In the genomic region with DNA sequence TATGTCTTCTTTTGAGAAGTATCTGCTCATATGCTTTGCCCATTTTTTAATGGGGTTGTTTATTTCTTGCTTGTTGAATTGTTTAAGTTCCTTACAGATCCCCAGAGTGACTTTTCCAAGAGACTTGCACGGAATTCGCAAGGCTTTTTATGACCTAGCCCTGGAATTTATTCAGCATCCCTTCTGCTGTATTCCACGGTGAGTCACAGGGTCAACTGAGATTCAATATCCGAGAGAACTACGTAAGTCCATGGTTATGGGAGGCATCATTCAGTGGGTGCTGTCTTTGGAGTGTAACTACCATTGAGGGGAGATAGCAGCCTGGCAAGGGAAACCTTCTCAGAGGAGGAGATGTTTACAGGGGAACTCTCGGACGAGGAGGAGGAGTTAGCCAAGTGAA, we compare ENCODE assay signal across 14 cellular contexts. TPM values are rescaled to one million over a fixed set of nuclear protein-coding genes. Genes with fewer than 3 reads are reported as not detected.
DNase-seq lines count a peak whose midpoint lies in the region; ATAC-seq, FAIRE-seq and TF ChIP-seq lines count a peak whose summit lies in the region.
"Had no signal": no experiment of that assay in that cellular context is flagged by ENCODE, and none has a peak within 500 bp of the region (broad histone marks: within the 10 kb centered on the region; RNA-seq: fewer than 3 reads in every experiment).

No MANE protein-coding gene starts in this region.

- no peak for TF ChIP-seq POLR2A in endothelial cell of umbilical vein (IDR thresholded peaks at IDR 0.05; ENCODE audit: low read depth, low read length)

- no peaks in the 10 kb centered on the region for H3K9me2 ChIP-seq in PC-9 (ENCODE audit: insufficient read depth)

- H3K27me3 ChIP-seq in PC-9 (ENCODE audit: insufficient read depth, low read depth) (no peaks in the 10 kb centered on the region), endothelial cell of umbilical vein (ENCODE audit: control insufficient read depth in 2 of 2, insufficient read depth in 2 of 2, low read length in 2 of 2) (no peaks in the 10 kb centered on the region), osteoblast (ENCODE audit: insufficient read depth, low read length) (no peaks in the 10 kb centered on the region)
- H3K27me3 ChIP-seq: esophagus muscularis mucosa had no signal

- peak; percentile 95 for FAIRE-seq in endothelial cell of umbilical vein (lab: Jason Lieb, UNC)

- DNase-seq in Daoy (ENCODE audit: low read depth) (peak; percentile 80), PC-9 (peak in 1 of 2 experiments; percentile 83), endothelial cell of umbilical vein (ENCODE audit: low read depth, low spot score) (peak; percentile 84), osteoblast (ENCODE audit: insufficient read length, low spot score, missing footprints) (peak; percentile 85), D341Med (ENCODE audit: low spot score) (no peak), germinal center (ENCODE audit: low spot score) (no peak)
- DNase-seq: activated CD4-positive, alpha-beta memory T cell treated with anti-CD3 and anti-CD28 coated beads for 36 hours; amygdala; DMS79; NCI-H774 had no signal

- TF ChIP-seq CTCF in PC-9 (conservative IDR thresholded peaks at IDR 0.05) = no peak
- TF ChIP-seq CTCF in endothelial cell of umbilical vein (IDR thresholded peaks at IDR 0.05; ENCODE audit: extremely low read depth in 1 of 2, insufficient read depth in 1 of 2, low read depth in 1 of 2, low read length in 2 of 2) = no peak
- no peak for TF ChIP-seq CTCF in osteoblast (IDR thresholded peaks at IDR 0.05; ENCODE audit: extremely low read depth, low read depth, low read length)

- intact Hi-C loops in PC-9 (cut with micrococcal nuclease; ENCODE audit: unreplicated experiment) = loop anchor here (5.0 kb wide), 1 partner anchor 302 kb away; no protein-coding TSS in a partner anchor
- intact Hi-C loops in endothelial cell of umbilical vein (cut with micrococcal nuclease) = no loop called here

- H3K4me3 ChIP-seq in PC-9 = no peak overlapping the region
- H3K4me3 ChIP-seq in endothelial cell of umbilical vein (replicated peaks in 1 of 3; ENCODE audit: insufficient read depth in 1 of 3, low read depth in 1 of 3, low read length in 3 of 3) = no peak overlapping the region
- H3K4me3 ChIP-seq in osteoblast (ENCODE audit: insufficient read depth, low read length) = no peak overlapping the region
- H3K4me3 ChIP-seq: esophagus muscularis mucosa, lung had no signal

- H3K9ac ChIP-seq in endothelial cell of umbilical vein (replicated peaks; ENCODE audit: extremely low read depth, insufficient read depth, low read length) = peak overlapping the region; percentile 61

- H4K20me1 ChIP-seq in PC-9 (ENCODE audit: insufficient read depth) (no peaks in the 10 kb centered on the region), endothelial cell of umbilical vein (replicated peaks; ENCODE audit: control insufficient read depth, extremely low read depth, insufficient read depth, low read length) (no peaks in the 10 kb centered on the region), osteoblast (ENCODE audit: insufficient read depth, low read length) (no peaks in the 10 kb centered on the region)

- H3K9me1 ChIP-seq in endothelial cell of umbilical vein (replicated peaks; ENCODE audit: control insufficient read depth, extremely low read depth, insufficient read depth, low read length) = no peaks in the 10 kb centered on the region

- H2AFZ ChIP-seq in PC-9 (no peak overlapping the region), endothelial cell of umbilical vein (ENCODE audit: low read depth, low read length) (peak overlapping the region; percentile 46), osteoblast (ENCODE audit: low read length) (no peak overlapping the region)

- H3K4me2 ChIP-seq in PC-9 (no peak overlapping the region; the same call in 1 of the 2 replicates), endothelial cell of umbilical vein (ENCODE audit: insufficient read depth, low read length) (peak overlapping the region; percentile 34), osteoblast (ENCODE audit: insufficient read depth, low read length) (peak overlapping the region; percentile 26)

- POLR2A ChIA-PET in PC-9 (lab: Charles Lee; ENCODE audit: unreplicated experiment) (no interaction called here), endothelial cell of umbilical vein (lab: Charles Lee) (interaction anchor here (4.1 kb wide), 1 partner anchor 21 kb away, joined by 15 read pairs; the partner anchor contains the start of gene GPRC5A)

- H3F3A ChIP-seq in PC-9 (ENCODE audit: insufficient read depth, low read depth) = peaks cover 53% of the 10 kb centered on the region

- peak overlapping the region; percentile 97 for H3K27ac ChIP-seq in PC-9
- peak overlapping the region; percentile 96 for H3K27ac ChIP-seq in endothelial cell of umbilical vein (ENCODE audit: insufficient read depth, low read depth, low read length)
- H3K27ac ChIP-seq in osteoblast (ENCODE audit: low read depth, low read length) = peak overlapping the region; percentile 87
- H3K27ac ChIP-seq: esophagus muscularis mucosa had no signal

- CTCF ChIA-PET in PC-9 (lab: Charles Lee) = no interaction called here
- CTCF ChIA-PET in endothelial cell of umbilical vein (lab: Charles Lee) = interaction anchor here (3.8 kb wide), 1 partner anchor 21 kb away, joined by 25 read pairs; the partner anchor contains the start of gene GPRC5A

- peaks cover 10% of the 10 kb centered on the region; the same call in 1 of the 2 replicates for H3K9me3 ChIP-seq in PC-9 (ENCODE audit: insufficient read depth, low read depth)
- H3K9me3 ChIP-seq in endothelial cell of umbilical vein (replicated peaks; ENCODE audit: control insufficient read depth, insufficient read depth, low read length) = no peaks in the 10 kb centered on the region
- H3K9me3 ChIP-seq in osteoblast (ENCODE audit: low read depth, low read length) = no peaks in the 10 kb centered on the region
- H3K9me3 ChIP-seq: esophagus muscularis mucosa had no signal

- dilution Hi-C loops in endothelial cell of umbilical vein (cut with MboI; ENCODE audit: extremely low pct_ligation_motif_present, low sequenced_read_pairs) = no loop called here

- no TSS peak for BruUV-seq in PC-9 (replicated peaks; lab: Mats Ljungman, UMichigan)
- no TSS peak for BruUV-seq in endothelial cell of umbilical vein (replicated peaks; lab: Mats Ljungman, UMichigan)

- no peaks in the 10 kb centered on the region; the same call in 1 of the 2 replicates for H3K79me2 ChIP-seq in PC-9 (ENCODE audit: low read depth)
- no peaks in the 10 kb centered on the region for H3K79me2 ChIP-seq in endothelial cell of umbilical vein (ENCODE audit: control insufficient read depth, insufficient read depth, low read length)
- no peaks in the 10 kb centered on the region for H3K79me2 ChIP-seq in osteoblast (ENCODE audit: insufficient read depth, low read length)

- H3K4me1 ChIP-seq in PC-9 (replicated peaks; ENCODE audit: insufficient read depth) (peaks cover 53% of the 10 kb centered on the region), endothelial cell of umbilical vein (ENCODE audit: control insufficient read depth, extremely low read depth, insufficient read depth, low read length) (peaks cover 41% of the 10 kb centered on the region), osteoblast (ENCODE audit: insufficient read depth, low read length) (peaks cover 40% of the 10 kb centered on the region)
- H3K4me1 ChIP-seq: esophagus muscularis mucosa had no signal

- ATAC-seq in GM18520 (IDR thresholded peaks at IDR 0.05; ENCODE audit: unreplicated experiment) (no peak), HG03175 (IDR thresholded peaks at IDR 0.05; ENCODE audit: unreplicated experiment) (no peak)

- H3K36me3 ChIP-seq in PC-9 (ENCODE audit: low read depth) (peaks cover 29% of the 10 kb centered on the region), endothelial cell of umbilical vein (ENCODE audit: control insufficient read depth in 2 of 2, extremely low read depth in 1 of 2, insufficient read depth in 2 of 2, low read length in 2 of 2) (no peaks in the 10 kb centered on the region), osteoblast (ENCODE audit: insufficient read depth, low read length) (peaks cover 3% of the 10 kb centered on the region)
- H3K36me3 ChIP-seq: esophagus muscularis mucosa had no signal

TF ChIP-seq in endothelial cell of umbilical vein, 7 proteins besides CTCF, POLR2A, EP300 and RAD21 (continues in another document):
- TF ChIP-seq JUN (IDR thresholded peaks at IDR 0.05; ENCODE audit: borderline replicate concordance, insufficient read depth, insufficient read length, low read depth) (peak; percentile 85), MYC (IDR thresholded peaks at IDR 0.05; ENCODE audit: low read depth, low read length) (no peak), POLR2AphosphoS5 (IDR thresholded peaks at IDR 0.05; ENCODE audit: insufficient read depth, low read depth, low read length) (peak; percentile 73), EZH2 (IDR thresholded peaks at IDR 0.05; ENCODE audit: borderline replicate concordance, low read depth, low read length, severe bottlenecking) (no peak), GATA2 (IDR thresholded peaks at IDR 0.05; ENCODE audit: insufficient read depth, insufficient read length, low read depth, low read length) (peak; percentile 17)

RNA-seq across cellular contexts. Expression of gene GPRC5A, which starts 20.9 kb away (rescaled TPM):
- total RNA-seq in Daoy (2014; rRNA removed; shearing (Covaris generic)) = 7.0 and 10.5 TPM in 2 replicates
- 468 and 642 TPM in 2 replicates for total RNA-seq in PC-9 (2021)
- 17.6 and 22.7 TPM in 2 replicates for total RNA-seq in endothelial cell of umbilical vein
- polyA plus RNA-seq in endothelial cell of umbilical vein = 82.9 and 86.4 TPM in 2 replicates
- 51.2 and 52.4 TPM in 2 replicates for polyA plus RNA-seq in endothelial cell of umbilical vein (2011; cell fraction: cytosol; rRNA removed)
- 49.8 and 59.1 TPM in 2 replicates for polyA plus RNA-seq in endothelial cell of umbilical vein (2011; cell fraction: nucleus; rRNA removed)
- 59.9 and 61.4 TPM in 2 replicates for polyA plus RNA-seq in endothelial cell of umbilical vein (2012)
- 231 and 240 TPM in 2 replicates for polyA minus RNA-seq in endothelial cell of umbilical vein
- 189 TPM for polyA minus RNA-seq in endothelial cell of umbilical vein (2011; cell fraction: cytosol; rRNA and poly(A)+ RNA removed)
- 53.6 and 78.0 TPM in 2 replicates for polyA minus RNA-seq in endothelial cell of umbilical vein (2011; cell fraction: nucleus; rRNA and poly(A)+ RNA removed)
- 2.7 and 4.7 TPM in 2 replicates for total RNA-seq in osteoblast

RNA-seq across cellular contexts. Expression of gene DDX47, which starts 57.3 kb away (rescaled TPM):
- total RNA-seq in Daoy (2014; rRNA removed; shearing (Covaris generic)) = 229 and 269 TPM in 2 replicates
- total RNA-seq in PC-9 (2021) (192 and 196 TPM in 2 replicates), endothelial cell of umbilical vein (74.6 and 75.2 TPM in 2 replicates), osteoblast (60.8 and 63.6 TPM in 2 replicates)
- polyA plus RNA-seq in endothelial cell of umbilical vein = 52.5 and 73.4 TPM in 2 replicates
- polyA plus RNA-seq in endothelial cell of umbilical vein (2011; cell fraction: cytosol; rRNA removed) = 71.1 and 74.7 TPM in 2 replicates
- 190 and 261 TPM in 2 replicates for polyA plus RNA-seq in endothelial cell of umbilical vein (2011; cell fraction: nucleus; rRNA removed)
- 71.0 and 96.4 TPM in 2 replicates for polyA plus RNA-seq in endothelial cell of umbilical vein (2012)
- 51.8 and 75.8 TPM in 2 replicates for polyA minus RNA-seq in endothelial cell of umbilical vein
- 33.4 TPM for polyA minus RNA-seq in endothelial cell of umbilical vein (2011; cell fraction: cytosol; rRNA and poly(A)+ RNA removed)
- 80.8 and 105 TPM in 2 replicates for polyA minus RNA-seq in endothelial cell of umbilical vein (2011; cell fraction: nucleus; rRNA and poly(A)+ RNA removed)

Comparison
In these comparisons a context has a peak if more than half of its experiments do, and no peak if none do; other contexts are left out.
1. DNase-seq: peak in Daoy (single experiment), endothelial cell of umbilical vein (single experiment) and osteoblast (single experiment); none in D341Med (single experiment) and germinal center (single experiment).
2. RNA of gene GPRC5A, which starts 20.9 kb away (total RNA-seq): 468 to 642 TPM in PC-9; 17.6 to 22.7 TPM in endothelial cell of umbilical vein, 7.0 to 10.5 TPM in Daoy and 2.7 to 4.7 TPM in osteoblast; every median in the first group is over 10 times any median in the second.
3. Peak in every context shown above with its lines, with median percentiles within 50 percentile points of each other: H3K27ac ChIP-seq.